Comparison of ENCODE assay signal across 16 cellular contexts in the genomic region with DNA sequence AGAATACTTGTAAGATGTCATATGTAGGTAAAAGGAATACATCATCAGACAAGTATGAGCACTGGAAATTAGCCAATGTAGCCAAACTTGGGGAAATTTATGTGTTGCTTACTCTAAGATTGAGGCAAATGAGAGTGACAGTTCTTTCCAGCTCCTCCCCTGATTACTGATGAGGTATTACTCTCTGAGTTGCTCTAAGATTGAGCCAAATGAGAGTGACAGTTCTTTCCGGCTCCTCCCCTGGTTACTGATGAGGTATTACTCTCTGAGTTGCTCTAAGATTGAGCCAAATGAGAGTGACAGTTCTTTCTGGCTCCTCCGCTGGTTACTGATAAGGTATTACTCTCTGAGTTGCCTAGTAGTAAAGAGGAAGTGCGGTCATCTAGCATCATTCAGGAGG.
DNase-seq lines count a peak whose midpoint lies in the region; ATAC-seq and TF ChIP-seq lines count a peak whose summit lies in the region.
"Had no signal": no experiment of that assay in that cellular context is flagged by ENCODE, and none has a peak within 500 bp of the region (broad histone marks: within the 10 kb centered on the region; RNA-seq: fewer than 3 reads in every experiment).

No MANE protein-coding gene starts in this region.

- H3K4me3 ChIP-seq in BLaER1 = no peak overlapping the region
- H3K4me3 ChIP-seq in OCI-LY1 (ENCODE audit: low read depth, low read length, poor library complexity, severe bottlenecking) = no peak overlapping the region
- H3K4me3 ChIP-seq in H7 (ENCODE audit: insufficient read depth, low read depth, low read length) = no peak overlapping the region
- H3K4me3 ChIP-seq: A549 had no signal

- H3K27me3 ChIP-seq in BLaER1 = no peaks in the 10 kb centered on the region
- H3K27me3 ChIP-seq in OCI-LY1 (ENCODE audit: insufficient read depth, low read length) = no peaks in the 10 kb centered on the region
- H3K27me3 ChIP-seq in H7 (ENCODE audit: control insufficient read depth, insufficient read depth, low read length) = no peaks in the 10 kb centered on the region
- no peaks in the 10 kb centered on the region for H3K27me3 ChIP-seq in H9 (ENCODE audit: insufficient read depth, low read length)

- no peaks in the 10 kb centered on the region for H3K23me2 ChIP-seq in H9 (ENCODE audit: insufficient read length, low read depth, low read length, poor library complexity, severe bottlenecking)

- H3K79me2 ChIP-seq in OCI-LY1 (ENCODE audit: insufficient read depth, low read length) (no peaks in the 10 kb centered on the region), H9 (ENCODE audit: insufficient read depth, low read length) (0 out of 2 replicates have a peak, but pooled peaks cover under 1% of the 10 kb centered on the region)

- no CpG with 5 or more reads among the region's 3 CpGs for WGBS in H9 (ENCODE audit: extremely low coverage, insufficient read length, low lambda C conversion rate)

- H2BK5ac ChIP-seq in H9 (ENCODE audit: insufficient read length, low read length) = no peak overlapping the region

- no peaks in the 10 kb centered on the region for H3K79me1 ChIP-seq in H9 (ENCODE audit: insufficient read depth, low read depth, low read length, poor library complexity, severe bottlenecking)

- H3K4ac ChIP-seq in H9 (ENCODE audit: low read depth, low read length) = no peak overlapping the region

- no peak overlapping the region for H2BK12ac ChIP-seq in H9 (ENCODE audit: insufficient read length, low read depth, low read length)

- H4K20me1 ChIP-seq in BLaER1 = no peaks in the 10 kb centered on the region
- H4K20me1 ChIP-seq in OCI-LY1 (ENCODE audit: insufficient read depth, low read length) = no peaks in the 10 kb centered on the region
- no peaks in the 10 kb centered on the region for H4K20me1 ChIP-seq in H9 (ENCODE audit: control insufficient read depth, insufficient read depth, insufficient read length)

- no peak overlapping the region for H3K27ac Mint-ChIP-seq in H9
- H3K27ac Mint-ChIP-seq: CD8-positive, alpha-beta memory T cell; HFFc6 had no signal

- H3K14ac ChIP-seq in H9 (ENCODE audit: insufficient read depth, low read length) = no peak overlapping the region

- no peak overlapping the region for H2AK5ac ChIP-seq in H9 (ENCODE audit: insufficient read length, low read length)

- H4K5ac ChIP-seq in H9 (ENCODE audit: insufficient read length, low read depth, low read length) = no peak overlapping the region

- H3K9me2 ChIP-seq in OCI-LY1 (ENCODE audit: low read depth, low read length) = no peaks in the 10 kb centered on the region

- H3K9me3 Mint-ChIP-seq in H9 = no peaks in the 10 kb centered on the region

- H3K27ac ChIP-seq in BLaER1 (no peak overlapping the region), OCI-LY1 (ENCODE audit: low read depth, low read length, poor library complexity, severe bottlenecking) (no peak overlapping the region), H9 (ENCODE audit: insufficient read length, low read depth, low read length) (no peak overlapping the region)
- H3K27ac ChIP-seq: A549, HL-60 had no signal

- no peaks in the 10 kb centered on the region for H3K27me3 Mint-ChIP-seq in H9 (ENCODE audit: low read depth)
- H3K27me3 Mint-ChIP-seq: CD8-positive, alpha-beta memory T cell had no signal

- no peak overlapping the region for H3K4me3 Mint-ChIP-seq in H9
- H3K4me3 Mint-ChIP-seq: CD8-positive, alpha-beta memory T cell; HFFc6 had no signal

- H3K4me2 ChIP-seq in BLaER1 (0 out of 2 replicates have a peak overlapping the region, but pooled peaks have one; percentile 12), OCI-LY1 (ENCODE audit: low read length) (no peak overlapping the region), H9 (ENCODE audit: insufficient read depth, insufficient read length, low read length) (no peak overlapping the region)
- H3K4me2 ChIP-seq: A549 had no signal

- H3K36me3 ChIP-seq in BLaER1 (0 out of 2 replicates have a peak, but pooled peaks cover 5% of the 10 kb centered on the region), OCI-LY1 (ENCODE audit: insufficient read depth, low read length) (no peaks in the 10 kb centered on the region), H7 (replicated peaks; ENCODE audit: control insufficient read depth, insufficient read depth, low read length) (no peaks in the 10 kb centered on the region)

- H3K9me3 ChIP-seq in BLaER1 = no peaks in the 10 kb centered on the region; the same call in 1 of the 2 replicates
- no peaks in the 10 kb centered on the region for H3K9me3 ChIP-seq in OCI-LY1 (ENCODE audit: low read length)
- no peaks in the 10 kb centered on the region for H3K9me3 ChIP-seq in H9 (ENCODE audit: control insufficient read depth, low read depth, low read length)
- H3K9me3 ChIP-seq: A549, Caco-2 had no signal

- H3K56ac ChIP-seq in H9 (ENCODE audit: insufficient read length, low read depth, low read length) = no peak overlapping the region

- H3F3A ChIP-seq in OCI-LY1 (ENCODE audit: insufficient read depth, low read length) = peaks cover 3% of the 10 kb centered on the region; the same call in 1 of the 2 replicates

- peaks cover 0 to 6% of the 10 kb centered on the region in 2 experiments; a peak in 1 of 4 replicates for H3K4me1 Mint-ChIP-seq in H9
- H3K4me1 Mint-ChIP-seq: CD8-positive, alpha-beta memory T cell had no signal

- H4K8ac ChIP-seq in H9 (replicated peaks; ENCODE audit: insufficient read length, low read depth, low read length) = no peak overlapping the region

- no peak overlapping the region for H3K18ac ChIP-seq in H9 (ENCODE audit: insufficient read length, low read depth, low read length)

- no peaks in the 10 kb centered on the region for H3K36me3 Mint-ChIP-seq in H9 (ENCODE audit: insufficient read depth in 1 of 3, low read depth in 3 of 3)
- H3K36me3 Mint-ChIP-seq: CD8-positive, alpha-beta memory T cell had no signal

- TF ChIP-seq CTCF in OCI-LY1 (IDR thresholded peaks at IDR 0.05; ENCODE audit: low read length) (no peak), omental fat pad (IDR thresholded peaks at IDR 0.05) (no peak), H9 (conservative IDR thresholded peaks at IDR 0.05) (no peak)

- no peak overlapping the region for H2BK20ac ChIP-seq in H9 (ENCODE audit: low read depth, low read length, poor library complexity, severe bottlenecking)

- H3K23ac ChIP-seq in H9 (ENCODE audit: insufficient read length, low read depth, low read length) = no peak overlapping the region

- 0 out of 2 replicates have a peak overlapping the region, but pooled peaks have one; percentile 62 for H2AFZ ChIP-seq in OCI-LY1 (ENCODE audit: low read length)
- H2AFZ ChIP-seq in H9 (ENCODE audit: low read length) = no peak overlapping the region

- no peak overlapping the region for H2BK120ac ChIP-seq in H9 (ENCODE audit: low read depth, low read length, poor library complexity, severe bottlenecking)

- H3T11ph ChIP-seq in H9 (ENCODE audit: low read length) = no peak overlapping the region

- H3K9ac ChIP-seq in BLaER1 (no peak overlapping the region), OCI-LY1 (ENCODE audit: low read length) (no peak overlapping the region), H9 (ENCODE audit: extremely low read depth, insufficient read length, low read length) (no peak overlapping the region)

- no peak overlapping the region for H4K91ac ChIP-seq in H9 (ENCODE audit: insufficient read length, low read depth, low read length)

- H2BK15ac ChIP-seq in H9 (ENCODE audit: low read depth, low read length) = no peak overlapping the region

- peaks cover 78% of the 10 kb centered on the region for H3K4me1 ChIP-seq in BLaER1
- peaks cover 30% of the 10 kb centered on the region for H3K4me1 ChIP-seq in OCI-LY1 (ENCODE audit: insufficient read depth, low read length, severe bottlenecking)
- no peaks in the 10 kb centered on the region for H3K4me1 ChIP-seq in H9 (ENCODE audit: insufficient read depth, low read length)
- H3K4me1 ChIP-seq: A549, Caco-2 had no signal

- peak; percentile 71 for ATAC-seq in omental fat pad (ENCODE audit: low FRiP score)
- ATAC-seq: A549 had no signal

- DNase-seq in astrocyte of the hippocampus (ENCODE audit: low read depth, low spot score) (peak; percentile 17), omental fat pad (ENCODE audit: low spot score) (no peak), H7 (no peak), H9 (no peak), GM03348 (ENCODE audit: low spot score) (no peak)
- DNase-seq: Caco-2; CD8-positive, alpha-beta memory T cell; DMS53; GF-D8; GOT3; HCEC 1CT; HFFc6 had no signal
